8 cellular contexts compared by ENCODE assay signal in the genomic region with DNA sequence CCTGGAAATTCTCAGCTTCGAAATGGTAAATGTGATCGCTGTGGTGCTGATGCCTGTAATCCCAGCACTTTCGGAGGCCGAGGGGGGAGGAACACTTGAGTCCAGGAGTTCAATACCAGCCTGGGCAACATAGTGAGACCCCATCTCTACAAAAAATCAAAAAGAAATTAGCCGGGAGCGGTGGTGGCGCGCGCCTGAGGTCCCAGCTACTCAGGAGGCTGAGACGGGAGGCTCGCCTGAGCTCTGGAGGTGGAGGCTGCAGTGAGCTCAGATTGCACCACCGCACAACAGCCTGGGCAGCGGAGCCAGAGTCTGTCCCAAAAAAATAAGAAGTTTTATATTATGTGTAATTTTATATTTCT. TPM values are rescaled to one million over a fixed set of nuclear protein-coding genes. Genes with fewer than 3 reads are reported as not detected.
DNase-seq lines count a peak whose midpoint lies in the region; FAIRE-seq and TF ChIP-seq lines count a peak whose summit lies in the region.

No MANE protein-coding gene starts in this region.

- no peak for DNase-seq in T-helper 1 cell
- no peak for DNase-seq in activated T-helper 2 cell treated with anti-CD3 and anti-CD28 coated beads, Interferon-gamma antibody, Interleukin-2, Interleukin-4, amounts not matched to agents 10 μg/mL and 5 μg/mL and 100 μg/mL, durations not matched to agents 14 hours and 24 hours and 36 hours (ENCODE audit: low spot score)
- no peak for DNase-seq in immature natural killer cell
- DNase-seq in substantia nigra (lab: John Stamatoyannopoulos, UW), result no peak
- no peak for DNase-seq in middle frontal gyrus (ENCODE audit: extremely low spot score, low spot score)
- no peak for DNase-seq in mesenteric fat pad (ENCODE audit: low spot score)
- DNase-seq in H54 (ENCODE audit: insufficient read length, low spot score), result no peak

- no peak for FAIRE-seq in H54 (lab: Jason Lieb, UNC)

- peak overlapping the region; percentile 85 for H3K27ac ChIP-seq in substantia nigra (ENCODE audit: low read depth, low read length, poor library complexity, severe bottlenecking)

- H3K4me3 Mint-ChIP-seq in T-helper 1 cell treated with Interleukin-12 subunit alpha and Interleukin-12 subunit beta and Interleukin-4 antibody, amounts not matched to agents 30 μg/mL and 1 μg/mL, for 36 hours, result peak overlapping the region; percentile 82
- H3K4me3 Mint-ChIP-seq in activated T-helper 2 cell treated with anti-CD3 and anti-CD28 coated beads, Interferon-gamma antibody, Interleukin-2, Interleukin-4, amounts not matched to agents 10 μg/mL and 5 μg/mL and 100 μg/mL, durations not matched to agents 14 hours and 24 hours and 36 hours (ENCODE audit: low read depth), result peak overlapping the region; percentile 88
- H3K4me3 Mint-ChIP-seq in immature natural killer cell, result peak overlapping the region; percentile 74 to 93 (median 93)

- peak overlapping the region; percentile 81 for H3K27ac Mint-ChIP-seq in T-helper 1 cell treated with Interleukin-12 subunit alpha and Interleukin-12 subunit beta and Interleukin-4 antibody, amounts not matched to agents 30 μg/mL and 1 μg/mL, for 36 hours
- H3K27ac Mint-ChIP-seq in activated T-helper 2 cell treated with anti-CD3 and anti-CD28 coated beads, Interferon-gamma antibody, Interleukin-2, Interleukin-4, amounts not matched to agents 10 μg/mL and 5 μg/mL and 100 μg/mL, durations not matched to agents 14 hours and 24 hours and 36 hours, result peak overlapping the region; percentile 73
- H3K27ac Mint-ChIP-seq in immature natural killer cell, result peak overlapping the region; percentile 70 to 89 (median 82)

- no peaks in the 10 kb centered on the region for H3K27me3 Mint-ChIP-seq in T-helper 1 cell treated with Interleukin-12 subunit alpha and Interleukin-12 subunit beta and Interleukin-4 antibody, amounts not matched to agents 30 μg/mL and 1 μg/mL, for 36 hours (ENCODE audit: low read depth)
- no peaks in the 10 kb centered on the region for H3K27me3 Mint-ChIP-seq in activated T-helper 2 cell treated with anti-CD3 and anti-CD28 coated beads, Interferon-gamma antibody, Interleukin-2, Interleukin-4, amounts not matched to agents 10 μg/mL and 5 μg/mL and 100 μg/mL, durations not matched to agents 14 hours and 24 hours and 36 hours (ENCODE audit: low read depth)
- H3K27me3 Mint-ChIP-seq in immature natural killer cell (ENCODE audit: low read depth in 3 of 3), result peaks cover 5 to 9% (median 5%) of the 10 kb centered on the region in 3 donors

- intact Hi-C loops in activated T-helper 2 cell treated with anti-CD3 and anti-CD28 coated beads, Interferon-gamma antibody, Interleukin-2, Interleukin-4, amounts not matched to agents 10 μg/mL and 5 μg/mL and 100 μg/mL, durations not matched to agents 14 hours and 24 hours and 36 hours (cut with micrococcal nuclease), result loop anchor here (1.0 to 10.0 kb wide), 5 partner anchors 9 to 1147 kb away; a partner anchor contains a TSS

- TF ChIP-seq POLR2A in H54 (IDR thresholded peaks at IDR 0.05; ENCODE audit: low read depth, low read length), result no peak

- peaks cover 23% of the 10 kb centered on the region for H3K36me3 Mint-ChIP-seq in T-helper 1 cell treated with Interleukin-12 subunit alpha and Interleukin-12 subunit beta and Interleukin-4 antibody, amounts not matched to agents 30 μg/mL and 1 μg/mL, for 36 hours (ENCODE audit: low read depth)
- H3K36me3 Mint-ChIP-seq in activated T-helper 2 cell treated with anti-CD3 and anti-CD28 coated beads, Interferon-gamma antibody, Interleukin-2, Interleukin-4, amounts not matched to agents 10 μg/mL and 5 μg/mL and 100 μg/mL, durations not matched to agents 14 hours and 24 hours and 36 hours (ENCODE audit: low read depth), result peaks cover 53% of the 10 kb centered on the region
- H3K36me3 Mint-ChIP-seq in immature natural killer cell, result peaks cover 5 to 10% (median 7%) of the 10 kb centered on the region in 3 donors

- H3K9me3 Mint-ChIP-seq in T-helper 1 cell treated with Interleukin-12 subunit alpha and Interleukin-12 subunit beta and Interleukin-4 antibody, amounts not matched to agents 30 μg/mL and 1 μg/mL, for 36 hours, result no peaks in the 10 kb centered on the region
- no peaks in the 10 kb centered on the region for H3K9me3 Mint-ChIP-seq in activated T-helper 2 cell treated with anti-CD3 and anti-CD28 coated beads, Interferon-gamma antibody, Interleukin-2, Interleukin-4, amounts not matched to agents 10 μg/mL and 5 μg/mL and 100 μg/mL, durations not matched to agents 14 hours and 24 hours and 36 hours
- peaks cover 0 to 2% (median 0%) of the 10 kb centered on the region in 6 donors for H3K9me3 Mint-ChIP-seq in immature natural killer cell

- H3K4me1 Mint-ChIP-seq in T-helper 1 cell treated with Interleukin-12 subunit alpha and Interleukin-12 subunit beta and Interleukin-4 antibody, amounts not matched to agents 30 μg/mL and 1 μg/mL, for 36 hours (ENCODE audit: low read depth), result peaks cover 20% of the 10 kb centered on the region
- H3K4me1 Mint-ChIP-seq in activated T-helper 2 cell treated with anti-CD3 and anti-CD28 coated beads, Interferon-gamma antibody, Interleukin-2, Interleukin-4, amounts not matched to agents 10 μg/mL and 5 μg/mL and 100 μg/mL, durations not matched to agents 14 hours and 24 hours and 36 hours (ENCODE audit: low read depth), result peaks cover 21% of the 10 kb centered on the region
- peaks cover 26 to 33% of the 10 kb centered on the region in 2 donors for H3K4me1 Mint-ChIP-seq in immature natural killer cell

RNA-seq across cellular contexts. Expression of a gene that starts 0.8 kb away (rescaled TPM):
- total RNA-seq in activated T-helper 2 cell treated with anti-CD3 and anti-CD28 coated beads, Interferon-gamma antibody, Interleukin-2, Interleukin-4, amounts not matched to agents 10 μg/mL and 5 μg/mL and 100 μg/mL, durations not matched to agents 14 hours and 24 hours and 36 hours, result 143 and 154 TPM in 2 replicates
- polyA plus RNA-seq in immature natural killer cell, result 100 to 1,000 TPM; 167 to 194 (median 182) TPM
- total RNA-seq in mesenteric fat pad, result 122 TPM

RNA-seq across cellular contexts. Expression of a gene that starts 8.8 kb away (rescaled TPM):
- 123 and 124 TPM in 2 replicates for total RNA-seq in activated T-helper 2 cell treated with anti-CD3 and anti-CD28 coated beads, Interferon-gamma antibody, Interleukin-2, Interleukin-4, amounts not matched to agents 10 μg/mL and 5 μg/mL and 100 μg/mL, durations not matched to agents 14 hours and 24 hours and 36 hours
- 10 to 100 TPM; 16.7 to 34.6 (median 22.0) TPM for polyA plus RNA-seq in immature natural killer cell
- 162 TPM for total RNA-seq in mesenteric fat pad

RNA-seq across cellular contexts. Expression of a gene that starts 13.1 kb away (rescaled TPM):
- not detected in 2 replicates for total RNA-seq in activated T-helper 2 cell treated with anti-CD3 and anti-CD28 coated beads, Interferon-gamma antibody, Interleukin-2, Interleukin-4, amounts not matched to agents 10 μg/mL and 5 μg/mL and 100 μg/mL, durations not matched to agents 14 hours and 24 hours and 36 hours
- polyA plus RNA-seq in immature natural killer cell, result not detected
- total RNA-seq in mesenteric fat pad, result 4.1 TPM

RNA-seq across cellular contexts. Expression of a gene that starts 27.6 kb away (rescaled TPM):
- total RNA-seq in activated T-helper 2 cell treated with anti-CD3 and anti-CD28 coated beads, Interferon-gamma antibody, Interleukin-2, Interleukin-4, amounts not matched to agents 10 μg/mL and 5 μg/mL and 100 μg/mL, durations not matched to agents 14 hours and 24 hours and 36 hours, result 4.0 and 4.7 TPM in 2 replicates
- polyA plus RNA-seq in immature natural killer cell, result not detected
- total RNA-seq in mesenteric fat pad, result 41.1 TPM

RNA-seq across cellular contexts. Expression of a gene that starts 32.9 kb away (rescaled TPM):
- 133 TPM in 2 replicates for total RNA-seq in activated T-helper 2 cell treated with anti-CD3 and anti-CD28 coated beads, Interferon-gamma antibody, Interleukin-2, Interleukin-4, amounts not matched to agents 10 μg/mL and 5 μg/mL and 100 μg/mL, durations not matched to agents 14 hours and 24 hours and 36 hours
- polyA plus RNA-seq in immature natural killer cell, result 100 to 1,000 TPM; 168 to 216 (median 190) TPM
- 120 TPM for total RNA-seq in mesenteric fat pad
